Comparison of ENCODE assay signal across 24 cellular contexts in the genomic region with DNA sequence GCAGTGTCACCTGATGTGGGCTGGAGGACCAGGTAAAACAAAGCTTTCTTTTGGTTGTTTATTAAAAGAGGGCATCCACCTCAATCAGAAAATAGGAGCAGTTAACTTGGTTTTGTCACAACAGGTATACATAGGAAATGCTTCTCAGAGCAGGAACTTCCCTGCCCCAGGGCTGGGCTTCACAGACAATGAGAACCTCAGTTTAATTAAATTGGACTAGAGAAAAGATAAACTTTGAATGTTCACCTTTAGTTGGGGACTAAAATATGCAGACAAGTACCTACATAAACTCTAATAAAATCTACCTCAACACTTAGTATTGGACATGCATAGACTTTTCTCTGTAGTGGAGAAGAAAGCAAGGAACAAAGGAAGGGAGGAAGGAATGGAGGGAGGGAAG.
"Had no signal": no experiment of that assay in that cellular context is flagged by ENCODE, and none has a peak within 500 bp of the region (broad histone marks: within the 10 kb centered on the region; RNA-seq: fewer than 3 reads in every experiment).

No MANE protein-coding gene starts in this region.

- H3K27ac ChIP-seq: brain microvascular endothelial cell, SJSA1 had no signal

- H3K4me3 ChIP-seq: K562, SJSA1 had no signal

- H3K27me3 ChIP-seq: brain microvascular endothelial cell, SJSA1 had no signal

- H3K9me3 ChIP-seq: SJSA1 had no signal

- FAIRE-seq: K562, RCC 7860 had no signal

- H3K36me3 ChIP-seq: brain microvascular endothelial cell, SJSA1 had no signal

- ATAC-seq: activated CD4-positive, CD25-positive, alpha-beta regulatory T cell treated with anti-CD3 and anti-CD28 coated beads, Interleukin-2, amount 50 U/mL, for 24 hours; activated CD8-positive, alpha-beta T cell treated with anti-CD3 and anti-CD28 coated beads for 36 hours; activated T-cell treated with anti-CD3 and anti-CD28 coated beads, Interleukin-2, amount 50 U/mL, for 72 hours; K562; PC-3; SK-N-SH treated with all-trans-retinoic acid at 6 μM for 48 hours had no signal

- DNase-seq: activated CD4-positive, alpha-beta T cell treated with anti-CD3 and anti-CD28 coated beads for 4 hours; activated CD8-positive, alpha-beta memory T cell treated with anti-CD3 and anti-CD28 coated beads, Interleukin-2, amount 50 U/mL, for 4 hours; activated CD8-positive, alpha-beta T cell treated with anti-CD3 and anti-CD28 coated beads for 36 hours; activated gamma-delta T cell treated with Interleukin-2 at 50 U/mL for 16 hours; activated naive CD4-positive, alpha-beta T cell treated with anti-CD3 and anti-CD28 coated beads, Interleukin-2, amount 10 ng/mL, durations not matched to agents 7 days and 5 days; activated naive CD8-positive, alpha-beta T cell treated with anti-CD3 and anti-CD28 coated beads for 36 hours; activated T-cell treated with anti-CD3 and anti-CD28 coated beads, Interleukin-2, amount 50 U/mL, for 72 hours; brain microvascular endothelial cell; Kasumi-1; MV-4-11; NCI-H1092 treated with DMSO at 0.1 percent for 48 hours; NCI-H1417 treated with DMSO at 0.1 percent for 48 hours; NCI-H1694; NCI-H2029; NCI-H2107; NCI-H510A treated with DMSO at 0.1 percent for 48 hours; PC-3; SHP77; SW 1271 had no signal
